ENCODE assay signal across 17 cellular contexts in genomic region chr3:194439915-194440550, GRCh38. TPM values are rescaled to one million over a fixed set of nuclear protein-coding genes. Genes with fewer than 3 reads are reported as not detected.
DNase-seq lines count a peak whose midpoint lies in the region; ATAC-seq and TF ChIP-seq lines count a peak whose summit lies in the region.
"Had no signal": no experiment of that assay in that cellular context is flagged by ENCODE, and none has a peak within 500 bp of the region (broad histone marks: within the 10 kb centered on the region; RNA-seq: fewer than 3 reads in every experiment).

No MANE protein-coding gene starts in this region.

- H3K4me3 ChIP-seq in Caco-2 (ENCODE audit: low read depth, low read length) (no peak overlapping the region), HAP-1 (no peak overlapping the region)
- H3K4me3 ChIP-seq: neural progenitor cell had no signal

- H3K9me3 Mint-ChIP-seq in Caco-2 (ENCODE audit: unreplicated experiment), result no peaks in the 10 kb centered on the region
- H3K9me3 Mint-ChIP-seq in activated CD8-positive, alpha-beta T cell treated with anti-CD3 and anti-CD28 coated beads, Interleukin-2, amount 10 ng/mL, durations not matched to agents 7 days and 5 days (ENCODE audit: insufficient read depth), result no peaks in the 10 kb centered on the region
- H3K9me3 Mint-ChIP-seq: activated naive CD4-positive, alpha-beta T cell treated with anti-CD3 and anti-CD28 coated beads, Interleukin-2, amount 10 ng/mL, durations not matched to agents 7 days and 5 days; neural progenitor cell; stimulated activated naive CD8-positive, alpha-beta T cell treated with anti-CD3 and anti-CD28 coated beads, Interleukin-15, Interleukin-2, amounts not matched to agents 100 ng/mL and 50 ng/mL, for 24 hours had no signal

- H3K9me3 ChIP-seq in Caco-2, result no peaks in the 10 kb centered on the region
- no peaks in the 10 kb centered on the region for H3K9me3 ChIP-seq in HAP-1

- H3K36me3 Mint-ChIP-seq in Caco-2 (ENCODE audit: insufficient read depth, unreplicated experiment), result peaks cover 98% of the 10 kb centered on the region
- H3K36me3 Mint-ChIP-seq in activated CD8-positive, alpha-beta T cell treated with anti-CD3 and anti-CD28 coated beads, Interleukin-2, amount 10 ng/mL, durations not matched to agents 7 days and 5 days (ENCODE audit: low read depth), result peaks cover 59% of the 10 kb centered on the region

- CTCF ChIA-PET in Caco-2 (lab: Charles Lee), result interaction anchor here (0.6 to 1.5 kb wide), 2 partner anchors 160 to 193 kb away, joined by 3 read pairs; partner anchors contain the start of gene TMEM44
- CTCF ChIA-PET in activated CD8-positive, alpha-beta T cell treated with anti-CD3 and anti-CD28 coated beads, Interleukin-2, amount 10 ng/mL, durations not matched to agents 7 days and 5 days (lab: Charles Lee), result interaction anchor here (1.1 to 1.4 kb wide), 2 partner anchors 96 to 154 kb away, joined by 4 read pairs; no protein-coding TSS in a partner anchor

- no peaks in the 10 kb centered on the region for H3K27me3 ChIP-seq in Caco-2 (replicated peaks; ENCODE audit: control insufficient read depth, insufficient read depth, low read length)
- H3K27me3 ChIP-seq in HAP-1 (ENCODE audit: low read depth), result no peaks in the 10 kb centered on the region
- H3K27me3 ChIP-seq: brain microvascular endothelial cell, foreskin keratinocyte, neural progenitor cell had no signal

- H3K36me3 ChIP-seq in Caco-2 (ENCODE audit: control insufficient read depth, insufficient read depth, low read length) (no peaks in the 10 kb centered on the region; the same call in 1 of the 2 replicates), HAP-1 (replicated peaks) (peaks cover 52% of the 10 kb centered on the region)

- peak overlapping the region; percentile 77 for H3K27ac Mint-ChIP-seq in Caco-2 (ENCODE audit: unreplicated experiment)
- H3K27ac Mint-ChIP-seq in activated CD8-positive, alpha-beta T cell treated with anti-CD3 and anti-CD28 coated beads, Interleukin-2, amount 10 ng/mL, durations not matched to agents 7 days and 5 days, result no peak overlapping the region
- H3K27ac Mint-ChIP-seq: neural progenitor cell; stimulated activated naive CD8-positive, alpha-beta T cell treated with anti-CD3 and anti-CD28 coated beads, Interleukin-15, Interleukin-2, amounts not matched to agents 100 ng/mL and 50 ng/mL, for 24 hours had no signal

- intact Hi-C loops in Caco-2 (cut with micrococcal nuclease; ENCODE audit: unreplicated experiment) (loop anchor here (2.0 kb wide), 1 partner anchor 81 kb away; no protein-coding TSS in a partner anchor), left colon (cut with DNase I, micrococcal nuclease) (no loop called here)

- peak overlapping the region; percentile 28 for H3K4me3 Mint-ChIP-seq in Caco-2 (ENCODE audit: unreplicated experiment)
- H3K4me3 Mint-ChIP-seq in activated CD8-positive, alpha-beta T cell treated with anti-CD3 and anti-CD28 coated beads, Interleukin-2, amount 10 ng/mL, durations not matched to agents 7 days and 5 days, result no peak overlapping the region
- H3K4me3 Mint-ChIP-seq: activated naive CD4-positive, alpha-beta T cell treated with anti-CD3 and anti-CD28 coated beads, Interleukin-2, amount 10 ng/mL, durations not matched to agents 7 days and 5 days; neural progenitor cell; stimulated activated naive CD8-positive, alpha-beta T cell treated with anti-CD3 and anti-CD28 coated beads, Interleukin-15, Interleukin-2, amounts not matched to agents 100 ng/mL and 50 ng/mL, for 24 hours had no signal

- peaks cover 32% of the 10 kb centered on the region for H3K4me1 Mint-ChIP-seq in Caco-2 (ENCODE audit: low read depth, unreplicated experiment)
- peaks cover 10% of the 10 kb centered on the region for H3K4me1 Mint-ChIP-seq in activated CD8-positive, alpha-beta T cell treated with anti-CD3 and anti-CD28 coated beads, Interleukin-2, amount 10 ng/mL, durations not matched to agents 7 days and 5 days (ENCODE audit: low read depth)
- H3K4me1 Mint-ChIP-seq: neural progenitor cell had no signal

- peak; percentile 13 for ATAC-seq in left colon
- ATAC-seq in activated CD8-positive, alpha-beta T cell treated with anti-CD3 and anti-CD28 coated beads, Interleukin-2, amount 10 ng/mL, durations not matched to agents 7 days and 5 days, result no peak
- no peak for ATAC-seq in GM18502 (IDR thresholded peaks at IDR 0.05; ENCODE audit: poor library complexity, unreplicated experiment)
- ATAC-seq: foreskin keratinocyte, Panc1 had no signal

- no peak for TF ChIP-seq CTCF in Caco-2 (IDR thresholded peaks at IDR 0.05; ENCODE audit: insufficient read depth in 1 of 2, low read depth in 1 of 2, low read length in 1 of 2, severe bottlenecking in 1 of 2, unreplicated experiment in 1 of 2)

- H3K4me1 ChIP-seq in Caco-2 (peaks cover 23% of the 10 kb centered on the region), HAP-1 (peaks cover 4% of the 10 kb centered on the region; the same call in 1 of the 2 replicates)
- H3K4me1 ChIP-seq: foreskin keratinocyte, neural progenitor cell had no signal

- in situ Hi-C loops in HAP-1 (cut with MboI; ENCODE audit: low sequenced_read_pairs), result no loop called here

- no TSS peak for BruUV-seq in Caco-2 (replicated peaks; lab: Mats Ljungman, UMichigan)

- no peaks in the 10 kb centered on the region for H3K27me3 Mint-ChIP-seq in Caco-2 (ENCODE audit: insufficient read depth, unreplicated experiment)
- H3K27me3 Mint-ChIP-seq in activated CD8-positive, alpha-beta T cell treated with anti-CD3 and anti-CD28 coated beads, Interleukin-2, amount 10 ng/mL, durations not matched to agents 7 days and 5 days (ENCODE audit: low read depth), result no peaks in the 10 kb centered on the region
- H3K27me3 Mint-ChIP-seq: activated naive CD4-positive, alpha-beta T cell treated with anti-CD3 and anti-CD28 coated beads, Interleukin-2, amount 10 ng/mL, durations not matched to agents 7 days and 5 days; stimulated activated naive CD8-positive, alpha-beta T cell treated with anti-CD3 and anti-CD28 coated beads, Interleukin-15, Interleukin-2, amounts not matched to agents 100 ng/mL and 50 ng/mL, for 24 hours had no signal

- POLR2A ChIA-PET in Caco-2 (lab: Charles Lee), result interaction anchor here (0.8 kb wide), 1 partner anchor 106 kb away, joined by 3 read pairs; no protein-coding TSS in a partner anchor
- POLR2A ChIA-PET in activated CD8-positive, alpha-beta T cell treated with anti-CD3 and anti-CD28 coated beads, Interleukin-2, amount 10 ng/mL, durations not matched to agents 7 days and 5 days (lab: Charles Lee), result no interaction called here

- peak in 1 of 2 experiments; percentile 27 for DNase-seq in Caco-2
- peak; percentile 69 for DNase-seq in NCI-H1092 treated with DMSO at 0.1 percent for 48 hours (lab: John Stamatoyannopoulos, UW)
- DNase-seq in NCI-H510A (lab: John Stamatoyannopoulos, UW), result peak; percentile 85
- DNase-seq in left colon, result no peak
- no peak for DNase-seq in GM19240 (ENCODE audit: insufficient read length, low spot score)
- no peak for DNase-seq in HAP-1 (ENCODE audit: low spot score in 2 of 2)
- no peak for DNase-seq in activated CD8-positive, alpha-beta T cell treated with anti-CD3 and anti-CD28 coated beads, Interleukin-2, amount 10 ng/mL, durations not matched to agents 7 days and 5 days
- DNase-seq: activated naive CD4-positive, alpha-beta T cell treated with anti-CD3 and anti-CD28 coated beads, Interleukin-2, amount 10 ng/mL, durations not matched to agents 7 days and 5 days; brain microvascular endothelial cell; DMS79; foreskin keratinocyte; HCEC 1CT; NCI-H446 had no signal

RNA-seq across cellular contexts. Expression of gene GP5, which starts 41.0 kb away (rescaled TPM):
- 0.12 and 0.25 TPM in 2 replicates for total RNA-seq in Caco-2 (2022)
- not detected for total RNA-seq in left colon
- total RNA-seq in activated CD8-positive, alpha-beta T cell treated with anti-CD3 and anti-CD28 coated beads, Interleukin-2, amount 10 ng/mL, durations not matched to agents 7 days and 5 days, result 1 to 10 TPM; 1.3 to 1.4 TPM
- total RNA-seq: foreskin keratinocyte had no signal

RNA-seq across cellular contexts. Expression of gene ATP13A3, which starts 46.8 kb away (rescaled TPM):
- total RNA-seq in Caco-2 (2022) (181 and 183 TPM in 2 replicates), left colon (100 to 1,000 TPM in 1 of 2 donors, 10 to 100 TPM in 1; 95.1 to 110 TPM)
- total RNA-seq in activated CD8-positive, alpha-beta T cell treated with anti-CD3 and anti-CD28 coated beads, Interleukin-2, amount 10 ng/mL, durations not matched to agents 7 days and 5 days, result 10 to 100 TPM; 63.9 to 66.8 TPM

Comparison
In these comparisons a context has a peak if more than half of its experiments do, and no peak if none do; other contexts are left out.
1. DNase-seq: peak in NCI-H1092 treated with DMSO at 0.1 percent for 48 hours (single experiment) and NCI-H510A (single experiment); none in left colon (0 of 2), GM19240 (single experiment), HAP-1 (0 of 2) and activated CD8-positive, alpha-beta T cell treated with anti-CD3 and anti-CD28 coated beads, Interleukin-2, amount 10 ng/mL, durations not matched to agents 7 days and 5 days (single experiment).